ENCODE assay signal across 8 cellular contexts in the genomic region with DNA sequence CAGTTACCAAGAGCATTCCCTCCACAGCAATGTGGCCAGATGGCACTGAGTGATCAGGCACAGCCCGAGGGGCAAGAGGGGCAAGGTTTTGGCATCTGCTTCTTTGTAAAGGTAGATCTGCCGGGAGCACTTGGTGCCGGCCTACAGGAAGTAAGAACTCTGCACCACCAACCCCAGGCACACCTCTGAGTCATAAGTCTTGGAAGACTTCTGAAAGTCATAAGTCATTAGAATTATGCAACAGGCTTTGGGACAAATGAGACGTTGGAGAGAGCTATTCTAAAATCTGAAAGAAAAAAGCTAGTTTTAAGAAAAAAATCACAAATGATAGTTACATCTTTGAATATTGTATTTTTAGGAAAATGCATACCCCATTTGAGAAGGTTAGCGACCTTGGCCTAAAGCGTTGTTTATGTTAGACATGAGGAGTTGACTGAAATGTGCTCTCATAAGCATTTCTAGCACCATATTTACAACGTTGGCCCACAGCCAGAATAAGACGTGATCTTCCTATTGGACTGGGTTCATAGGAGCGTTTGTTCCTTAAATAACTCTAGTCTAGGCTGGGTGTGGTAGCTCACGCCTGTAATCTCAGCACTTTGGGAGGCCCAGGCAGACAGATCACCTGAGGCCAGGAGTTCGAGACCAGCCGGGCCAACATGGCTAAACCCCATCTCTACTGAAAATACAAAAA. TPM values are rescaled to one million over a fixed set of nuclear protein-coding genes. Genes with fewer than 3 reads are reported as not detected.
A peak's percentile ranks its signal among the peaks of the same experiment; 100 is the strongest.
DNase-seq lines count a peak whose midpoint lies in the region; ATAC-seq and TF ChIP-seq lines count a peak whose summit lies in the region.

No MANE protein-coding gene starts in this region.

- TF ChIP-seq CTCF in colonic mucosa (IDR thresholded peaks at IDR 0.05) (no peak), omental fat pad (IDR thresholded peaks at IDR 0.05) (no peak)

- H3K4me1 ChIP-seq in colonic mucosa = no peaks in the 10 kb centered on the region

- H3K9me3 ChIP-seq in colonic mucosa = no peaks in the 10 kb centered on the region

- DNase-seq in Daoy (ENCODE audit: low read depth) = peak; percentile 70
- DNase-seq in NCI-H1694 treated with DMSO at 0.1 percent for 48 hours (lab: John Stamatoyannopoulos, UW) = peak; percentile 78
- peak; percentile 90 for DNase-seq in colonic mucosa
- DNase-seq in omental fat pad (ENCODE audit: low spot score) = no peak
- DNase-seq in posterior cingulate gyrus = no peak
- no peak for DNase-seq in HuH-7.5 (ENCODE audit: low spot score)
- no peak for DNase-seq in stimulated activated CD4-positive, alpha-beta T cell treated with anti-CD3 and anti-CD28 coated beads, Interleukin-2, amount 100 ng/mL, for 24 hours

- H3K9ac ChIP-seq in colonic mucosa (ENCODE audit: low read depth in 2 of 2, low read length in 2 of 2) = peak overlapping the region in 1 of 2 donors; percentile 3

- H3K36me3 ChIP-seq in colonic mucosa = no peaks in the 10 kb centered on the region

- ATAC-seq in omental fat pad (ENCODE audit: low FRiP score) (peak; percentile 87), GM21528 (IDR thresholded peaks at IDR 0.05; ENCODE audit: low FRiP score, unreplicated experiment) (no peak)

- no peak overlapping the region for H3K4me3 ChIP-seq in colonic mucosa

- peak overlapping the region; percentile 88 for H3K27ac ChIP-seq in colonic mucosa

- intact Hi-C loops in colonic mucosa (cut with DNase I) (loop anchor here (10.0 kb wide), 1 partner anchor 83 kb away; no protein-coding TSS in a partner anchor), posterior cingulate gyrus (cut with DNase I) (no loop called here)

- H3K27me3 ChIP-seq in colonic mucosa = no peaks in the 10 kb centered on the region

RNA-seq across cellular contexts. Expression of a gene that starts 37.7 kb away (rescaled TPM):
- 6.5 and 8.9 TPM in 2 replicates for total RNA-seq in Daoy (2014; rRNA removed; shearing (Covaris generic))
- total RNA-seq in colonic mucosa = 1 to 10 TPM; 2.4 to 2.5 TPM
- 1 to 10 TPM in 2 of 4 donors, under 1 TPM in 2; 0.56 to 4.6 (median 1.2) TPM for total RNA-seq in omental fat pad

Comparison
In these comparisons a context has a peak if more than half of its experiments do, and no peak if none do; other contexts are left out.
1. DNase-seq: peak in Daoy (single experiment), NCI-H1694 treated with DMSO at 0.1 percent for 48 hours (single experiment) and colonic mucosa (single experiment); none in omental fat pad (single experiment), posterior cingulate gyrus (0 of 10), HuH-7.5 (single experiment) and stimulated activated CD4-positive, alpha-beta T cell treated with anti-CD3 and anti-CD28 coated beads, Interleukin-2, amount 100 ng/mL, for 24 hours (0 of 2).